Comparison of ENCODE assay signal across 8 cellular contexts in the genomic region with DNA sequence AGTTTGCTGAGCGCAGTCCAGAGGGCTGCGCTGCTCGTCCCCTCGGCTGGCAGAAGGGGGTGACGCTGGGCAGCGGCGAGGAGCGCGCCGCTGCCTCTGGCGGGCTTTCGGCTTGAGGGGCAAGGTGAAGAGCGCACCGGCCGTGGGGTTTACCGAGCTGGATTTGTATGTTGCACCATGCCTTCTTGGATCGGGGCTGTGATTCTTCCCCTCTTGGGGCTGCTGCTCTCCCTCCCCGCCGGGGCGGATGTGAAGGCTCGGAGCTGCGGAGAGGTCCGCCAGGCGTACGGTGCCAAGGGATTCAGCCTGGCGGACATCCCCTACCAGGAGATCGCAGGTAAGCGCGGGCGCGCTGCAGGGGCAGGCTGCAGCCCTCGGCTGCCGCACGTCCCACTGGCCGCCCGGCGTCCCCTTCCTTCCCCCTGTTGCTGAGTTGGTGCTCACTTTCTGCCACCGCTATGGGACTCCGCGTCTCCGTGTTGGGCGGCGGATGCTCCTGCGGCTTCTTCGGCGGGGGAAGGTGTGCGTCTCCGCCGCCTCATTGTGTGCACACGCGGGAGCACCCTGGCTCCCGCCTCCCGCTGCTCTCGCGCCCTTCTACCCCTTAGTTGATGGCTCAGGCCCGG. TPM values are rescaled to one million over a fixed set of nuclear protein-coding genes. Genes with fewer than 3 reads are reported as not detected.
DNase-seq lines count a peak whose midpoint lies in the region; ATAC-seq and TF ChIP-seq lines count a peak whose summit lies in the region.

No MANE protein-coding gene starts in this region.

- TF ChIP-seq CTCF in GM13976 (IDR thresholded peaks at IDR 0.05; ENCODE audit: borderline replicate concordance, control extremely low read depth, extremely low read depth, insufficient read depth, missing control alignments): no peak
- no peak for TF ChIP-seq CTCF in lower lobe of right lung (IDR thresholded peaks at IDR 0.05)
- TF ChIP-seq CTCF in vagina (IDR thresholded peaks at IDR 0.05): no peak

- H3K9me3 ChIP-seq in lower lobe of right lung: no peaks in the 10 kb centered on the region
- no peaks in the 10 kb centered on the region for H3K9me3 ChIP-seq in vagina

- H3K36me3 ChIP-seq in lower lobe of right lung (no peaks in the 10 kb centered on the region), vagina (no peaks in the 10 kb centered on the region)

- H3K4me1 ChIP-seq in lower lobe of right lung (no peaks in the 10 kb centered on the region), vagina (peaks cover 14% of the 10 kb centered on the region)

- peak; percentile 54 to 58 for ATAC-seq in lower lobe of right lung
- ATAC-seq in GM21619 (IDR thresholded peaks at IDR 0.05; ENCODE audit: unreplicated experiment): no peak
- ATAC-seq in GM21423 (IDR thresholded peaks at IDR 0.05; ENCODE audit: unreplicated experiment): no peak

- peaks cover 30% of the 10 kb centered on the region for H3K27me3 ChIP-seq in lower lobe of right lung (ENCODE audit: low read depth)
- no peaks in the 10 kb centered on the region for H3K27me3 ChIP-seq in vagina

- peak overlapping the region; percentile 54 for H3K27ac ChIP-seq in cingulate gyrus (ENCODE audit: low read depth, low read length)
- peak overlapping the region; percentile 73 for H3K27ac ChIP-seq in lower lobe of right lung
- H3K27ac ChIP-seq in vagina: peak overlapping the region; percentile 70

- in situ Hi-C loops in GM13976 (cut with MboI; ENCODE audit: low sequenced_read_pairs, unreplicated experiment): no loop called here

- peak; percentile 14 for DNase-seq in GM13976 (ENCODE audit: low spot score)
- peak; percentile 79 for DNase-seq in NCI-H2227 (lab: John Stamatoyannopoulos, UW; ENCODE audit: unreplicated experiment)
- DNase-seq in lower lobe of right lung: peak; percentile 35
- no peak for DNase-seq in vagina (ENCODE audit: extremely low spot score in 2 of 2)
- DNase-seq in AML-193 (lab: John Stamatoyannopoulos, UW): no peak

- intact Hi-C loops in lower lobe of right lung (cut with DNase I) (no loop called here), vagina (cut with DNase I) (no loop called here)

- no peak for TF ChIP-seq POLR2A in vagina (IDR thresholded peaks at IDR 0.05)

- H3K4me3 ChIP-seq in lower lobe of right lung (peak overlapping the region; percentile 57), vagina (peak overlapping the region; percentile 52 to 61)

RNA-seq across cellular contexts. Expression of a gene that starts 0.8 kb away (rescaled TPM):
- total RNA-seq in lower lobe of right lung (5.5 TPM), vagina (13.8 TPM)

Comparison
In these comparisons a context has a peak if more than half of its experiments do, and no peak if none do; other contexts are left out.
1. DNase-seq: peak in GM13976 (single experiment), NCI-H2227 (single experiment) and lower lobe of right lung (single experiment); none in vagina (0 of 2) and AML-193 (0 of 2).
2. ATAC-seq: peak in lower lobe of right lung (2 of 2); none in GM21619 (single experiment) and GM21423 (single experiment).
3. Peak in every context shown above with its lines, with median percentiles within 50 percentile points of each other: H3K27ac ChIP-seq.